In the genomic region with DNA sequence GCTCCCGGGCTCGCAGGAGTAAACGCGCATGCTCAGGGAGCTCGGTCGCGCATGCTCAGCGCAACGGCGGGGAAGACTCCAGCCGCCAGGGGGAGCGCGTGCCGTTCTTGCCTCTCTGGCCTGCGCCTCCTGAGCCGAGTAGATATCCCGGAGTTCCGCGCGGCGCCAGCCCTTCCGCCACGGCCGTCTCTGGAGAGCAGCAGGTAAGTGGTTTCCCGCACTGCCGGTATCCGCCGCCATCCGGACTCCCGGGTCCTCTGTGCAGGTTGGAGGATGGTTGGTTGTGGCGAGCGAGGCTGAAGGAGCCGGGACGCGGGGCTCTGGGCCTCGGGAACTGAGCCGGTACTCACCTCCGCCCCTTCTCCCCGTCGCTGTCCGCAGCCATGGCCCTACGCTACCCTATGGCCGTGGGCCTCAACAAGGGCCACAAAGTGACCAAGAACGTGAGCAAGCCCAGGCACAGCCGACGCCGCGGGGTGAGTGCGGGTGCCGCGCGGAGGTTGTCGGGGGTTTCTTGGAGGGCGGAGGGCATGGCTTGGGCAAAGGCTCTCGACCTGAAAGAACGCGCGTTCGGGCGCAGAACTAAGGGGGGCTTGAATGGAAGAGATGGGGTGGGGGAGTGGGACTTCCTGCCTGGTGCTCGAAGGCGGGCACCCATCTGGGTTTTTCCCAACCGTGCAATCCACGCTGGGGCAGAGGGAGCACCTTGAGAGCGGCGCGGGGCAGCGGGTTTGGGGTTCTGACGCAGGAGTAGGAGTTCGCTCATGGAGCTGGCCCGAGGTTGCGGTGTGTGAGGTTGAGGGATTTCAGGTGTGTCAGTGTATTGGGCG, we compare ENCODE assay signal across 1 cellular context.
TF ChIP-seq lines count a peak whose summit lies in the region.

A gene (plus strand): TSS at position 171 of the 830 bp plus-strand sequence. CDS start 213 bp downstream, at position 384.

TF ChIP-seq in GM12878, 131 proteins besides CTCF, POLR2A, EP300 and RAD21 (continued from another document and continues in another):
- TF ChIP-seq CREB1 (IDR thresholded peaks at IDR 0.05; ENCODE audit: low read depth) (no peak), NR2C1 (IDR thresholded peaks at IDR 0.05) (peak; percentile 53), BHLHE40 (IDR thresholded peaks at IDR 0.05; ENCODE audit: borderline replicate concordance in 1 of 2, low read depth in 2 of 2, low read length in 1 of 2) (peak in 1 of 2 experiments; percentile 66; a peak in 2 of 4 replicates), ZNF207 (IDR thresholded peaks at IDR 0.05; ENCODE audit: borderline replicate concordance) (peak; percentile 98), TCF7 (IDR thresholded peaks at IDR 0.05; ENCODE audit: borderline replicate concordance) (no peak), PAX8 (IDR thresholded peaks at IDR 0.05) (no peak), NRF1 (conservative IDR thresholded peaks at IDR 0.05; ENCODE audit: low read depth, low read length) (peak; percentile 100), RB1 (IDR thresholded peaks at IDR 0.05; ENCODE audit: borderline replicate concordance) (peak; percentile 97; the same call in 1 of the 2 replicates), RELA (IDR thresholded peaks at IDR 0.05; ENCODE audit: borderline replicate concordance, partially characterized antibody) (peak; percentile 78), MEF2A (IDR thresholded peaks at IDR 0.05; ENCODE audit: insufficient read depth, low read depth, low read length) (0 out of 2 replicates have a peak, but pooled peaks have one; percentile 43), CBX5 (IDR thresholded peaks at IDR 0.05; ENCODE audit: low read depth) (no peak), STAT3 (IDR thresholded peaks at IDR 0.05; ENCODE audit: low read depth, low read length) (no peak), SUPT20H (IDR thresholded peaks at IDR 0.05; ENCODE audit: borderline replicate concordance, control insufficient read depth, low read depth, low read length) (no peak), FOXK2 (IDR thresholded peaks at IDR 0.05) (no peak), POLR2AphosphoS5 (IDR thresholded peaks at IDR 0.05; ENCODE audit: low read length) (peak; percentile 99), LARP7 (IDR thresholded peaks at IDR 0.05) (peak; percentile 98), SIN3A (IDR thresholded peaks at IDR 0.05; ENCODE audit: low read depth, low read length) (peak; percentile 63; the same call in 1 of the 2 replicates), NR2F1 (conservative IDR thresholded peaks at IDR 0.05) (peak; percentile 72; the same call in 1 of the 2 replicates), ASH2L (IDR thresholded peaks at IDR 0.05; ENCODE audit: borderline replicate concordance, low read depth) (peak; percentile 91; the same call in 1 of the 2 replicates), CEBPB (IDR thresholded peaks at IDR 0.05; ENCODE audit: borderline replicate concordance in 1 of 2, low read depth in 2 of 2, low read length in 2 of 2) (no peak), RUNX3 (IDR thresholded peaks at IDR 0.05; ENCODE audit: low read length) (peak; percentile 41), ETV6 (conservative IDR thresholded peaks at IDR 0.05 in 1 of 2, IDR thresholded peaks at IDR 0.05 in 1 of 2; ENCODE audit: borderline replicate concordance in 1 of 2, low read depth in 1 of 2) (peak in 1 of 2 experiments; percentile 35; a peak in 1 of 4 replicates)
- TF ChIP-seq, protein P1, sequence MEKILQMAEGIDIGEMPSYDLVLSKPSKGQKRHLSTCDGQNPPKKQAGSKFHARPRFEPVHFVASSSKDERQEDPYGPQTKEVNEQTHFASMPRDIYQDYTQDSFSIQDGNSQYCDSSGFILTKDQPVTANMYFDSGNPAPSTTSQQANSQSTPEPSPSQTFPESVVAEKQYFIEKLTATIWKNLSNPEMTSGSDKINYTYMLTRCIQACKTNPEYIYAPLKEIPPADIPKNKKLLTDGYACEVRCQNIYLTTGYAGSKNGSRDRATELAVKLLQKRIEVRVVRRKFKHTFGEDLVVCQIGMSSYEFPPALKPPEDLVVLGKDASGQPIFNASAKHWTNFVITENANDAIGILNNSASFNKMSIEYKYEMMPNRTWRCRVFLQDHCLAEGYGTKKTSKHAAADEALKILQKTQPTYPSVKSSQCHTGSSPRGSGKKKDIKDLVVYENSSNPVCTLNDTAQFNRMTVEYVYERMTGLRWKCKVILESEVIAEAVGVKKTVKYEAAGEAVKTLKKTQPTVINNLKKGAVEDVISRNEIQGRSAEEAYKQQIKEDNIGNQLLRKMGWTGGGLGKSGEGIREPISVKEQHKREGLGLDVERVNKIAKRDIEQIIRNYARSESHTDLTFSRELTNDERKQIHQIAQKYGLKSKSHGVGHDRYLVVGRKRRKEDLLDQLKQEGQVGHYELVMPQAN (conservative IDR thresholded peaks at IDR 0.05): peak; percentile 93
- TF ChIP-seq, protein P2, sequence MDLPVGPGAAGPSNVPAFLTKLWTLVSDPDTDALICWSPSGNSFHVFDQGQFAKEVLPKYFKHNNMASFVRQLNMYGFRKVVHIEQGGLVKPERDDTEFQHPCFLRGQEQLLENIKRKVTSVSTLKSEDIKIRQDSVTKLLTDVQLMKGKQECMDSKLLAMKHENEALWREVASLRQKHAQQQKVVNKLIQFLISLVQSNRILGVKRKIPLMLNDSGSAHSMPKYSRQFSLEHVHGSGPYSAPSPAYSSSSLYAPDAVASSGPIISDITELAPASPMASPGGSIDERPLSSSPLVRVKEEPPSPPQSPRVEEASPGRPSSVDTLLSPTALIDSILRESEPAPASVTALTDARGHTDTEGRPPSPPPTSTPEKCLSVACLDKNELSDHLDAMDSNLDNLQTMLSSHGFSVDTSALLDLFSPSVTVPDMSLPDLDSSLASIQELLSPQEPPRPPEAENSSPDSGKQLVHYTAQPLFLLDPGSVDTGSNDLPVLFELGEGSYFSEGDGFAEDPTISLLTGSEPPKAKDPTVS (IDR thresholded peaks at IDR 0.05; ENCODE audit: low read depth, low read length): peak; percentile 66; the same call in 1 of the 2 replicates
- TF ChIP-seq, protein P3, sequence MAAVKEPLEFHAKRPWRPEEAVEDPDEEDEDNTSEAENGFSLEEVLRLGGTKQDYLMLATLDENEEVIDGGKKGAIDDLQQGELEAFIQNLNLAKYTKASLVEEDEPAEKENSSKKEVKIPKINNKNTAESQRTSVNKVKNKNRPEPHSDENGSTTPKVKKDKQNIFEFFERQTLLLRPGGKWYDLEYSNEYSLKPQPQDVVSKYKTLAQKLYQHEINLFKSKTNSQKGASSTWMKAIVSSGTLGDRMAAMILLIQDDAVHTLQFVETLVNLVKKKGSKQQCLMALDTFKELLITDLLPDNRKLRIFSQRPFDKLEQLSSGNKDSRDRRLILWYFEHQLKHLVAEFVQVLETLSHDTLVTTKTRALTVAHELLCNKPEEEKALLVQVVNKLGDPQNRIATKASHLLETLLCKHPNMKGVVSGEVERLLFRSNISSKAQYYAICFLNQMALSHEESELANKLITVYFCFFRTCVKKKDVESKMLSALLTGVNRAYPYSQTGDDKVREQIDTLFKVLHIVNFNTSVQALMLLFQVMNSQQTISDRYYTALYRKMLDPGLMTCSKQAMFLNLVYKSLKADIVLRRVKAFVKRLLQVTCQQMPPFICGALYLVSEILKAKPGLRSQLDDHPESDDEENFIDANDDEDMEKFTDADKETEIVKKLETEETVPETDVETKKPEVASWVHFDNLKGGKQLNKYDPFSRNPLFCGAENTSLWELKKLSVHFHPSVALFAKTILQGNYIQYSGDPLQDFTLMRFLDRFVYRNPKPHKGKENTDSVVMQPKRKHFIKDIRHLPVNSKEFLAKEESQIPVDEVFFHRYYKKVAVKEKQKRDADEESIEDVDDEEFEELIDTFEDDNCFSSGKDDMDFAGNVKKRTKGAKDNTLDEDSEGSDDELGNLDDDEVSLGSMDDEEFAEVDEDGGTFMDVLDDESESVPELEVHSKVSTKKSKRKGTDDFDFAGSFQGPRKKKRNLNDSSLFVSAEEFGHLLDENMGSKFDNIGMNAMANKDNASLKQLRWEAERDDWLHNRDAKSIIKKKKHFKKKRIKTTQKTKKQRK (IDR thresholded peaks at IDR 0.05; ENCODE audit: low read depth, low read length): no peak
- TF ChIP-seq, protein P4, sequence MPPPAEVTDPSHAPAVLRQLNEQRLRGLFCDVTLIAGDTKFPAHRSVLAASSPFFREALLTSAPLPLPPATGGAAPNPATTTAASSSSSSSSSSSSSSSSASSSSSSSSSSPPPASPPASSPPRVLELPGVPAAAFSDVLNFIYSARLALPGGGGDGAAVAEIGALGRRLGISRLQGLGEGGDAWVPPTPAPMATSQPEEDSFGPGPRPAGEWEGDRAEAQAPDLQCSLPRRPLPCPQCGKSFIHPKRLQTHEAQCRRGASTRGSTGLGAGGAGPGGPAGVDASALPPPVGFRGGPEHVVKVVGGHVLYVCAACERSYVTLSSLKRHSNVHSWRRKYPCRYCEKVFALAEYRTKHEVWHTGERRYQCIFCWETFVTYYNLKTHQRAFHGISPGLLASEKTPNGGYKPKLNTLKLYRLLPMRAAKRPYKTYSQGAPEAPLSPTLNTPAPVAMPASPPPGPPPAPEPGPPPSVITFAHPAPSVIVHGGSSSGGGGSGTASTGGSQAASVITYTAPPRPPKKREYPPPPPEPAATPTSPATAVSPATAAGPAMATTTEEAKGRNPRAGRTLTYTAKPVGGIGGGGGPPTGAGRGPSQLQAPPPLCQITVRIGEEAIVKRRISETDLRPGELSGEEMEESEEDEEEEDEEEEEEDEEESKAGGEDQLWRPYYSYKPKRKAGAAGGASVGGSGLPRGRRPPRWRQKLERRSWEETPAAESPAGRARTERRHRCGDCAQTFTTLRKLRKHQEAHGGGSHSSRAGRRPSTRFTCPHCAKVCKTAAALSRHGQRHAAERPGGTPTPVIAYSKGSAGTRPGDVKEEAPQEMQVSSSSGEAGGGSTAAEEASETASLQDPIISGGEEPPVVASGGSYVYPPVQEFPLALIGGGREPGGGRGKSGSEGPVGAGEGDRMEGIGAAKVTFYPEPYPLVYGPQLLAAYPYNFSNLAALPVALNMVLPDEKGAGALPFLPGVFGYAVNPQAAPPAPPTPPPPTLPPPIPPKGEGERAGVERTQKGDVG (CRISPR knock-in tag; IDR thresholded peaks at IDR 0.05): no peak
- TF ChIP-seq, protein P5, sequence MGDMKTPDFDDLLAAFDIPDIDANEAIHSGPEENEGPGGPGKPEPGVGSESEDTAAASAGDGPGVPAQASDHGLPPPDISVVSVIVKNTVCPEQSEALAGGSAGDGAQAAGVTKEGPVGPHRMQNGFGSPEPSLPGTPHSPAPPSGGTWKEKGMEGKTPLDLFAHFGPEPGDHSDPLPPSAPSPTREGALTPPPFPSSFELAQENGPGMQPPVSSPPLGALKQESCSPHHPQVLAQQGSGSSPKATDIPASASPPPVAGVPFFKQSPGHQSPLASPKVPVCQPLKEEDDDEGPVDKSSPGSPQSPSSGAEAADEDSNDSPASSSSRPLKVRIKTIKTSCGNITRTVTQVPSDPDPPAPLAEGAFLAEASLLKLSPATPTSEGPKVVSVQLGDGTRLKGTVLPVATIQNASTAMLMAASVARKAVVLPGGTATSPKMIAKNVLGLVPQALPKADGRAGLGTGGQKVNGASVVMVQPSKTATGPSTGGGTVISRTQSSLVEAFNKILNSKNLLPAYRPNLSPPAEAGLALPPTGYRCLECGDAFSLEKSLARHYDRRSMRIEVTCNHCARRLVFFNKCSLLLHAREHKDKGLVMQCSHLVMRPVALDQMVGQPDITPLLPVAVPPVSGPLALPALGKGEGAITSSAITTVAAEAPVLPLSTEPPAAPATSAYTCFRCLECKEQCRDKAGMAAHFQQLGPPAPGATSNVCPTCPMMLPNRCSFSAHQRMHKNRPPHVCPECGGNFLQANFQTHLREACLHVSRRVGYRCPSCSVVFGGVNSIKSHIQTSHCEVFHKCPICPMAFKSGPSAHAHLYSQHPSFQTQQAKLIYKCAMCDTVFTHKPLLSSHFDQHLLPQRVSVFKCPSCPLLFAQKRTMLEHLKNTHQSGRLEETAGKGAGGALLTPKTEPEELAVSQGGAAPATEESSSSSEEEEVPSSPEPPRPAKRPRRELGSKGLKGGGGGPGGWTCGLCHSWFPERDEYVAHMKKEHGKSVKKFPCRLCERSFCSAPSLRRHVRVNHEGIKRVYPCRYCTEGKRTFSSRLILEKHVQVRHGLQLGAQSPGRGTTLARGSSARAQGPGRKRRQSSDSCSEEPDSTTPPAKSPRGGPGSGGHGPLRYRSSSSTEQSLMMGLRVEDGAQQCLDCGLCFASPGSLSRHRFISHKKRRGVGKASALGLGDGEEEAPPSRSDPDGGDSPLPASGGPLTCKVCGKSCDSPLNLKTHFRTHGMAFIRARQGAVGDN (IDR thresholded peaks at IDR 0.05): peak; percentile 95
- TF ChIP-seq, protein P6, sequence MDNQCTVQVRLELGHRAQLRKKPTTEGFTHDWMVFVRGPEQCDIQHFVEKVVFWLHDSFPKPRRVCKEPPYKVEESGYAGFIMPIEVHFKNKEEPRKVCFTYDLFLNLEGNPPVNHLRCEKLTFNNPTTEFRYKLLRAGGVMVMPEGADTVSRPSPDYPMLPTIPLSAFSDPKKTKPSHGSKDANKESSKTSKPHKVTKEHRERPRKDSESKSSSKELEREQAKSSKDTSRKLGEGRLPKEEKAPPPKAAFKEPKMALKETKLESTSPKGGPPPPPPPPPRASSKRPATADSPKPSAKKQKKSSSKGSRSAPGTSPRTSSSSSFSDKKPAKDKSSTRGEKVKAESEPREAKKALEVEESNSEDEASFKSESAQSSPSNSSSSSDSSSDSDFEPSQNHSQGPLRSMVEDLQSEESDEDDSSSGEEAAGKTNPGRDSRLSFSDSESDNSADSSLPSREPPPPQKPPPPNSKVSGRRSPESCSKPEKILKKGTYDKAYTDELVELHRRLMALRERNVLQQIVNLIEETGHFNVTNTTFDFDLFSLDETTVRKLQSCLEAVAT (IDR thresholded peaks at IDR 0.05): peak; percentile 76; the same call in 1 of the 2 replicates
- TF ChIP-seq, protein P7, sequence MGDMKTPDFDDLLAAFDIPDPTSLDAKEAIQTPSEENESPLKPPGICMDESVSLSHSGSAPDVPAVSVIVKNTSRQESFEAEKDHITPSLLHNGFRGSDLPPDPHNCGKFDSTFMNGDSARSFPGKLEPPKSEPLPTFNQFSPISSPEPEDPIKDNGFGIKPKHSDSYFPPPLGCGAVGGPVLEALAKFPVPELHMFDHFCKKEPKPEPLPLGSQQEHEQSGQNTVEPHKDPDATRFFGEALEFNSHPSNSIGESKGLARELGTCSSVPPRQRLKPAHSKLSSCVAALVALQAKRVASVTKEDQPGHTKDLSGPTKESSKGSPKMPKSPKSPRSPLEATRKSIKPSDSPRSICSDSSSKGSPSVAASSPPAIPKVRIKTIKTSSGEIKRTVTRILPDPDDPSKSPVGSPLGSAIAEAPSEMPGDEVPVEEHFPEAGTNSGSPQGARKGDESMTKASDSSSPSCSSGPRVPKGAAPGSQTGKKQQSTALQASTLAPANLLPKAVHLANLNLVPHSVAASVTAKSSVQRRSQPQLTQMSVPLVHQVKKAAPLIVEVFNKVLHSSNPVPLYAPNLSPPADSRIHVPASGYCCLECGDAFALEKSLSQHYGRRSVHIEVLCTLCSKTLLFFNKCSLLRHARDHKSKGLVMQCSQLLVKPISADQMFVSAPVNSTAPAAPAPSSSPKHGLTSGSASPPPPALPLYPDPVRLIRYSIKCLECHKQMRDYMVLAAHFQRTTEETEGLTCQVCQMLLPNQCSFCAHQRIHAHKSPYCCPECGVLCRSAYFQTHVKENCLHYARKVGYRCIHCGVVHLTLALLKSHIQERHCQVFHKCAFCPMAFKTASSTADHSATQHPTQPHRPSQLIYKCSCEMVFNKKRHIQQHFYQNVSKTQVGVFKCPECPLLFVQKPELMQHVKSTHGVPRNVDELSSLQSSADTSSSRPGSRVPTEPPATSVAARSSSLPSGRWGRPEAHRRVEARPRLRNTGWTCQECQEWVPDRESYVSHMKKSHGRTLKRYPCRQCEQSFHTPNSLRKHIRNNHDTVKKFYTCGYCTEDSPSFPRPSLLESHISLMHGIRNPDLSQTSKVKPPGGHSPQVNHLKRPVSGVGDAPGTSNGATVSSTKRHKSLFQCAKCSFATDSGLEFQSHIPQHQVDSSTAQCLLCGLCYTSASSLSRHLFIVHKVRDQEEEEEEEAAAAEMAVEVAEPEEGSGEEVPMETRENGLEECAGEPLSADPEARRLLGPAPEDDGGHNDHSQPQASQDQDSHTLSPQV (IDR thresholded peaks at IDR 0.05): 0 out of 2 replicates have a peak, but pooled peaks have one; percentile 56
